ENCODE assay signal across 9 cellular contexts in genomic region chr19:48819366-48819816, GRCh38. TPM values are rescaled to one million over a fixed set of nuclear protein-coding genes. Genes with fewer than 3 reads are reported as not detected.
A peak's percentile ranks its signal among the peaks of the same experiment; 100 is the strongest.
DNase-seq lines count a peak whose midpoint lies in the region; ATAC-seq, FAIRE-seq and TF ChIP-seq lines count a peak whose summit lies in the region.
"Had no signal": no experiment of that assay in that cellular context is flagged by ENCODE, and none has a peak within 500 bp of the region (broad histone marks: within the 10 kb centered on the region; RNA-seq: fewer than 3 reads in every experiment).

No MANE protein-coding gene starts in this region.

- no peak for ATAC-seq in GM19452 (IDR thresholded peaks at IDR 0.05; ENCODE audit: unreplicated experiment)

- H3K4me3 ChIP-seq in coronary artery = no peak overlapping the region
- H3K4me3 ChIP-seq: dorsolateral prefrontal cortex had no signal

- FAIRE-seq in RCC 7860 (lab: Jason Lieb, UNC) = no peak

- H3K27ac ChIP-seq in coronary artery = peak overlapping the region; percentile 50 to 82

- TF ChIP-seq CTCF in coronary artery (IDR thresholded peaks at IDR 0.05) = no peak

- DNase-seq in AG08395 (ENCODE audit: low spot score) (peak; percentile 87), NCI-H1092 (lab: John Stamatoyannopoulos, UW) (peak; percentile 11), coronary artery (ENCODE audit: low spot score) (peak; percentile 91), mesenteric fat pad (ENCODE audit: low spot score) (peak; percentile 92), RCC 7860 (ENCODE audit: low spot score) (no peak), DMS114 treated with DMSO at 0.1 percent for 48 hours (lab: John Stamatoyannopoulos, UW; ENCODE audit: unreplicated experiment) (no peak), NCI-H524 treated with DMSO at 0.1 percent for 48 hours (lab: John Stamatoyannopoulos, UW) (no peak)

RNA-seq across cellular contexts. Expression of gene BCAT2, which starts 8.6 kb away (rescaled TPM):
- total RNA-seq in mesenteric fat pad = 20.3 TPM

RNA-seq across cellular contexts. Expression of gene HSD17B14, which starts 16.9 kb away (rescaled TPM):
- 9.4 TPM for total RNA-seq in mesenteric fat pad

RNA-seq across cellular contexts. Expression of gene PLEKHA4, which starts 49.0 kb away (rescaled TPM):
- total RNA-seq in mesenteric fat pad = 44.9 TPM

RNA-seq across cellular contexts. Expression of gene PPP1R15A, which starts 52.8 kb away (rescaled TPM):
- 152 TPM for total RNA-seq in mesenteric fat pad

Comparison
In these comparisons a context has a peak if more than half of its experiments do, and no peak if none do; other contexts are left out.
1. DNase-seq: peak in AG08395 (single experiment), NCI-H1092 (single experiment), coronary artery (single experiment) and mesenteric fat pad (single experiment); none in RCC 7860 (single experiment), DMS114 treated with DMSO at 0.1 percent for 48 hours (single experiment) and NCI-H524 treated with DMSO at 0.1 percent for 48 hours (single experiment).